1 cellular context compared by ENCODE assay signal in the genomic region with DNA sequence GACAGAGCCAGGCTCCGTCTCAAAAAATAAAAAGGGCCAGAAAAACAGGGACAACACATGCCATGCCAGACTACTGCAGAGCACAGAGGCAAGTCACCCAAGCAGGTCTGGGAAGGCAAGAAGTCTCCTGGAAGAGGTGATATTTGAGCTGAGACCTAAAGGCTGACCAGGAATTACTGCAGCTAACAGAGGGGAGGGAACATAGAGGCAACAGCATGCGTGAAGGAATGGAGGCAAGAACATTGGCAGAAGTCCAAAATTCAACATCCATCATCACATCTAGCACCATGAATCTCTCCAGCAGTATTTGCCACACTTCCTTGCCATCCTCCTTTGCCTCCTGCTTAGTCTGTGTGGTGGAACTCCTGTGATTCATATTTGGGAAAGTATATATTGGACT.
TF ChIP-seq lines count a peak whose summit lies in the region.

No MANE protein-coding gene starts in this region.

TF ChIP-seq in GM12878, 131 proteins besides CTCF, POLR2A, EP300 and RAD21 (continued from another document):
- TF ChIP-seq, protein P1, sequence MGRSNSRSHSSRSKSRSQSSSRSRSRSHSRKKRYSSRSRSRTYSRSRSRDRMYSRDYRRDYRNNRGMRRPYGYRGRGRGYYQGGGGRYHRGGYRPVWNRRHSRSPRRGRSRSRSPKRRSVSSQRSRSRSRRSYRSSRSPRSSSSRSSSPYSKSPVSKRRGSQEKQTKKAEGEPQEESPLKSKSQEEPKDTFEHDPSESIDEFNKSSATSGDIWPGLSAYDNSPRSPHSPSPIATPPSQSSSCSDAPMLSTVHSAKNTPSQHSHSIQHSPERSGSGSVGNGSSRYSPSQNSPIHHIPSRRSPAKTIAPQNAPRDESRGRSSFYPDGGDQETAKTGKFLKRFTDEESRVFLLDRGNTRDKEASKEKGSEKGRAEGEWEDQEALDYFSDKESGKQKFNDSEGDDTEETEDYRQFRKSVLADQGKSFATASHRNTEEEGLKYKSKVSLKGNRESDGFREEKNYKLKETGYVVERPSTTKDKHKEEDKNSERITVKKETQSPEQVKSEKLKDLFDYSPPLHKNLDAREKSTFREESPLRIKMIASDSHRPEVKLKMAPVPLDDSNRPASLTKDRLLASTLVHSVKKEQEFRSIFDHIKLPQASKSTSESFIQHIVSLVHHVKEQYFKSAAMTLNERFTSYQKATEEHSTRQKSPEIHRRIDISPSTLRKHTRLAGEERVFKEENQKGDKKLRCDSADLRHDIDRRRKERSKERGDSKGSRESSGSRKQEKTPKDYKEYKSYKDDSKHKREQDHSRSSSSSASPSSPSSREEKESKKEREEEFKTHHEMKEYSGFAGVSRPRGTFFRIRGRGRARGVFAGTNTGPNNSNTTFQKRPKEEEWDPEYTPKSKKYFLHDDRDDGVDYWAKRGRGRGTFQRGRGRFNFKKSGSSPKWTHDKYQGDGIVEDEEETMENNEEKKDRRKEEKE (IDR thresholded peaks at IDR 0.05), result no peak
- TF ChIP-seq RUNX3 (IDR thresholded peaks at IDR 0.05; ENCODE audit: low read length) (no peak), SMC3 (IDR thresholded peaks at IDR 0.05; ENCODE audit: borderline replicate concordance, low read length) (no peak), HDAC2 (IDR thresholded peaks at IDR 0.05) (no peak), GABPA (IDR thresholded peaks at IDR 0.05; ENCODE audit: low read depth) (no peak), ZNF622 (IDR thresholded peaks at IDR 0.05) (no peak)
- TF ChIP-seq, protein P2, sequence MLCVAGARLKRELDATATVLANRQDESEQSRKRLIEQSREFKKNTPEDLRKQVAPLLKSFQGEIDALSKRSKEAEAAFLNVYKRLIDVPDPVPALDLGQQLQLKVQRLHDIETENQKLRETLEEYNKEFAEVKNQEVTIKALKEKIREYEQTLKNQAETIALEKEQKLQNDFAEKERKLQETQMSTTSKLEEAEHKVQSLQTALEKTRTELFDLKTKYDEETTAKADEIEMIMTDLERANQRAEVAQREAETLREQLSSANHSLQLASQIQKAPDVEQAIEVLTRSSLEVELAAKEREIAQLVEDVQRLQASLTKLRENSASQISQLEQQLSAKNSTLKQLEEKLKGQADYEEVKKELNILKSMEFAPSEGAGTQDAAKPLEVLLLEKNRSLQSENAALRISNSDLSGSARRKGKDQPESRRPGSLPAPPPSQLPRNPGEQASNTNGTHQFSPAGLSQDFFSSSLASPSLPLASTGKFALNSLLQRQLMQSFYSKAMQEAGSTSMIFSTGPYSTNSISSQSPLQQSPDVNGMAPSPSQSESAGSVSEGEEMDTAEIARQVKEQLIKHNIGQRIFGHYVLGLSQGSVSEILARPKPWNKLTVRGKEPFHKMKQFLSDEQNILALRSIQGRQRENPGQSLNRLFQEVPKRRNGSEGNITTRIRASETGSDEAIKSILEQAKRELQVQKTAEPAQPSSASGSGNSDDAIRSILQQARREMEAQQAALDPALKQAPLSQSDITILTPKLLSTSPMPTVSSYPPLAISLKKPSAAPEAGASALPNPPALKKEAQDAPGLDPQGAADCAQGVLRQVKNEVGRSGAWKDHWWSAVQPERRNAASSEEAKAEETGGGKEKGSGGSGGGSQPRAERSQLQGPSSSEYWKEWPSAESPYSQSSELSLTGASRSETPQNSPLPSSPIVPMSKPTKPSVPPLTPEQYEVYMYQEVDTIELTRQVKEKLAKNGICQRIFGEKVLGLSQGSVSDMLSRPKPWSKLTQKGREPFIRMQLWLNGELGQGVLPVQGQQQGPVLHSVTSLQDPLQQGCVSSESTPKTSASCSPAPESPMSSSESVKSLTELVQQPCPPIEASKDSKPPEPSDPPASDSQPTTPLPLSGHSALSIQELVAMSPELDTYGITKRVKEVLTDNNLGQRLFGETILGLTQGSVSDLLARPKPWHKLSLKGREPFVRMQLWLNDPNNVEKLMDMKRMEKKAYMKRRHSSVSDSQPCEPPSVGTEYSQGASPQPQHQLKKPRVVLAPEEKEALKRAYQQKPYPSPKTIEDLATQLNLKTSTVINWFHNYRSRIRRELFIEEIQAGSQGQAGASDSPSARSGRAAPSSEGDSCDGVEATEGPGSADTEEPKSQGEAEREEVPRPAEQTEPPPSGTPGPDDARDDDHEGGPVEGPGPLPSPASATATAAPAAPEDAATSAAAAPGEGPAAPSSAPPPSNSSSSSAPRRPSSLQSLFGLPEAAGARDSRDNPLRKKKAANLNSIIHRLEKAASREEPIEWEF (IDR thresholded peaks at IDR 0.05; ENCODE audit: insufficient replicate concordance, low read depth, low read length), result no peak
- TF ChIP-seq, protein P3, sequence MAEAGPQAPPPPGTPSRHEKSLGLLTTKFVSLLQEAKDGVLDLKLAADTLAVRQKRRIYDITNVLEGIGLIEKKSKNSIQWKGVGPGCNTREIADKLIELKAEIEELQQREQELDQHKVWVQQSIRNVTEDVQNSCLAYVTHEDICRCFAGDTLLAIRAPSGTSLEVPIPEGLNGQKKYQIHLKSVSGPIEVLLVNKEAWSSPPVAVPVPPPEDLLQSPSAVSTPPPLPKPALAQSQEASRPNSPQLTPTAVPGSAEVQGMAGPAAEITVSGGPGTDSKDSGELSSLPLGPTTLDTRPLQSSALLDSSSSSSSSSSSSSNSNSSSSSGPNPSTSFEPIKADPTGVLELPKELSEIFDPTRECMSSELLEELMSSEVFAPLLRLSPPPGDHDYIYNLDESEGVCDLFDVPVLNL (IDR thresholded peaks at IDR 0.05; ENCODE audit: low read depth, low read length), result no peak
- TF ChIP-seq, protein P4, sequence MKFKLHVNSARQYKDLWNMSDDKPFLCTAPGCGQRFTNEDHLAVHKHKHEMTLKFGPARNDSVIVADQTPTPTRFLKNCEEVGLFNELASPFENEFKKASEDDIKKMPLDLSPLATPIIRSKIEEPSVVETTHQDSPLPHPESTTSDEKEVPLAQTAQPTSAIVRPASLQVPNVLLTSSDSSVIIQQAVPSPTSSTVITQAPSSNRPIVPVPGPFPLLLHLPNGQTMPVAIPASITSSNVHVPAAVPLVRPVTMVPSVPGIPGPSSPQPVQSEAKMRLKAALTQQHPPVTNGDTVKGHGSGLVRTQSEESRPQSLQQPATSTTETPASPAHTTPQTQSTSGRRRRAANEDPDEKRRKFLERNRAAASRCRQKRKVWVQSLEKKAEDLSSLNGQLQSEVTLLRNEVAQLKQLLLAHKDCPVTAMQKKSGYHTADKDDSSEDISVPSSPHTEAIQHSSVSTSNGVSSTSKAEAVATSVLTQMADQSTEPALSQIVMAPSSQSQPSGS (IDR thresholded peaks at IDR 0.05; ENCODE audit: low read length), result no peak
- TF ChIP-seq, protein P5, sequence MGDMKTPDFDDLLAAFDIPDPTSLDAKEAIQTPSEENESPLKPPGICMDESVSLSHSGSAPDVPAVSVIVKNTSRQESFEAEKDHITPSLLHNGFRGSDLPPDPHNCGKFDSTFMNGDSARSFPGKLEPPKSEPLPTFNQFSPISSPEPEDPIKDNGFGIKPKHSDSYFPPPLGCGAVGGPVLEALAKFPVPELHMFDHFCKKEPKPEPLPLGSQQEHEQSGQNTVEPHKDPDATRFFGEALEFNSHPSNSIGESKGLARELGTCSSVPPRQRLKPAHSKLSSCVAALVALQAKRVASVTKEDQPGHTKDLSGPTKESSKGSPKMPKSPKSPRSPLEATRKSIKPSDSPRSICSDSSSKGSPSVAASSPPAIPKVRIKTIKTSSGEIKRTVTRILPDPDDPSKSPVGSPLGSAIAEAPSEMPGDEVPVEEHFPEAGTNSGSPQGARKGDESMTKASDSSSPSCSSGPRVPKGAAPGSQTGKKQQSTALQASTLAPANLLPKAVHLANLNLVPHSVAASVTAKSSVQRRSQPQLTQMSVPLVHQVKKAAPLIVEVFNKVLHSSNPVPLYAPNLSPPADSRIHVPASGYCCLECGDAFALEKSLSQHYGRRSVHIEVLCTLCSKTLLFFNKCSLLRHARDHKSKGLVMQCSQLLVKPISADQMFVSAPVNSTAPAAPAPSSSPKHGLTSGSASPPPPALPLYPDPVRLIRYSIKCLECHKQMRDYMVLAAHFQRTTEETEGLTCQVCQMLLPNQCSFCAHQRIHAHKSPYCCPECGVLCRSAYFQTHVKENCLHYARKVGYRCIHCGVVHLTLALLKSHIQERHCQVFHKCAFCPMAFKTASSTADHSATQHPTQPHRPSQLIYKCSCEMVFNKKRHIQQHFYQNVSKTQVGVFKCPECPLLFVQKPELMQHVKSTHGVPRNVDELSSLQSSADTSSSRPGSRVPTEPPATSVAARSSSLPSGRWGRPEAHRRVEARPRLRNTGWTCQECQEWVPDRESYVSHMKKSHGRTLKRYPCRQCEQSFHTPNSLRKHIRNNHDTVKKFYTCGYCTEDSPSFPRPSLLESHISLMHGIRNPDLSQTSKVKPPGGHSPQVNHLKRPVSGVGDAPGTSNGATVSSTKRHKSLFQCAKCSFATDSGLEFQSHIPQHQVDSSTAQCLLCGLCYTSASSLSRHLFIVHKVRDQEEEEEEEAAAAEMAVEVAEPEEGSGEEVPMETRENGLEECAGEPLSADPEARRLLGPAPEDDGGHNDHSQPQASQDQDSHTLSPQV (IDR thresholded peaks at IDR 0.05), result no peak
- TF ChIP-seq, protein P6, sequence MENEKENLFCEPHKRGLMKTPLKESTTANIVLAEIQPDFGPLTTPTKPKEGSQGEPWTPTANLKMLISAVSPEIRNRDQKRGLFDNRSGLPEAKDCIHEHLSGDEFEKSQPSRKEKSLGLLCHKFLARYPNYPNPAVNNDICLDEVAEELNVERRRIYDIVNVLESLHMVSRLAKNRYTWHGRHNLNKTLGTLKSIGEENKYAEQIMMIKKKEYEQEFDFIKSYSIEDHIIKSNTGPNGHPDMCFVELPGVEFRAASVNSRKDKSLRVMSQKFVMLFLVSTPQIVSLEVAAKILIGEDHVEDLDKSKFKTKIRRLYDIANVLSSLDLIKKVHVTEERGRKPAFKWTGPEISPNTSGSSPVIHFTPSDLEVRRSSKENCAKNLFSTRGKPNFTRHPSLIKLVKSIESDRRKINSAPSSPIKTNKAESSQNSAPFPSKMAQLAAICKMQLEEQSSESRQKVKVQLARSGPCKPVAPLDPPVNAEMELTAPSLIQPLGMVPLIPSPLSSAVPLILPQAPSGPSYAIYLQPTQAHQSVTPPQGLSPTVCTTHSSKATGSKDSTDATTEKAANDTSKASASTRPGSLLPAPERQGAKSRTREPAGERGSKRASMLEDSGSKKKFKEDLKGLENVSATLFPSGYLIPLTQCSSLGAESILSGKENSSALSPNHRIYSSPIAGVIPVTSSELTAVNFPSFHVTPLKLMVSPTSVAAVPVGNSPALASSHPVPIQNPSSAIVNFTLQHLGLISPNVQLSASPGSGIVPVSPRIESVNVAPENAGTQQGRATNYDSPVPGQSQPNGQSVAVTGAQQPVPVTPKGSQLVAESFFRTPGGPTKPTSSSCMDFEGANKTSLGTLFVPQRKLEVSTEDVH (IDR thresholded peaks at IDR 0.05; ENCODE audit: low read depth, partially characterized antibody), result no peak
